In the genomic region with DNA sequence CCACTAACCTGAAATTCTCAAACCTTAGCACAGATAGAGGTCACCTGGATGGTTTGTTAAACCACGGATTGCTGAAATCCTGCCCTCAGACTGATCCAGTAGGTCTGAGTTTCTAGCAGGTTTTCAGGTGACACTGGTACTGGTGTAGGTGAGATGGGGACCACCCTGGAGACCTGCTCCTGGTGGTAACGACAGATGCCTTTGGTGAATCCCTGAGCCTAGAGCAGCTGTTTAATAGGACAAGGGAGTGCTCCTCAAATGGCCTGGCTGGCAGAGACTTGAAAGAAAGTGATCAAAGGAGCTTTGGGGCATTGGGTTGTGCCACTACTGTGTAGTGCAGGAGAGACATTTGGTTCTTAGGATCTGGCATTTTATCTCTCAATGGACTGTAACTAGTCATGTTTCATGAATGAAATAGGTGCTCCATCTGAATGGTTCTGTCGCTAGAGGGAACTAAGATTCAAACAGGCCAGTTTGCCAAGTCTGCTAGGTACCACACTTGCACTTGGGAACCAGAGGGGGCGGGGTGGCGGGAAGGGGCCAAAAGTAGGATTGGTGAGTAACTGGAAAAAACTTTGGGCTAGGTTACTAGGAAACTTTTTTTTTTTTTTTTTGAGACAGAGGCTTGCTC, we compare ENCODE assay signal across 9 cellular contexts. TPM values are rescaled to one million over a fixed set of nuclear protein-coding genes. Genes with fewer than 3 reads are reported as not detected.
A peak's percentile ranks its signal among the peaks of the same experiment; 100 is the strongest.
DNase-seq lines count a peak whose midpoint lies in the region; ATAC-seq, FAIRE-seq and TF ChIP-seq lines count a peak whose summit lies in the region.
"Had no signal": no experiment of that assay in that cellular context is flagged by ENCODE, and none has a peak within 500 bp of the region (broad histone marks: within the 10 kb centered on the region; RNA-seq: fewer than 3 reads in every experiment).

No MANE protein-coding gene starts in this region.

- H3K27me3 ChIP-seq in HL-60 (ENCODE audit: insufficient read depth, poor library complexity, severe bottlenecking), result no peaks in the 10 kb centered on the region
- H3K27me3 ChIP-seq in spleen (replicated peaks in 1 of 7), result no peaks in the 10 kb centered on the region

- ATAC-seq in activated naive CD8-positive, alpha-beta T cell treated with anti-CD3 and anti-CD28 coated beads, Interleukin-2, amount 10 ng/mL, durations not matched to agents 7 days and 5 days (ENCODE audit: low read depth), result no peak
- no peak for ATAC-seq in naive thymus-derived CD8-positive, alpha-beta T cell

- H3K36me3 ChIP-seq in kidney (ENCODE audit: control insufficient read depth in 1 of 2, insufficient read depth in 2 of 2, low read length in 2 of 2) (peaks cover 12 to 30% of the 10 kb centered on the region in 2 donors), spleen (peaks cover 0 to 60% (median 45%) of the 10 kb centered on the region in 6 donors)

- POLR2A ChIA-PET in activated naive CD8-positive, alpha-beta T cell treated with anti-CD3 and anti-CD28 coated beads, Interleukin-2, amount 10 ng/mL, durations not matched to agents 7 days and 5 days (lab: Charles Lee), result interaction anchor here (1.2 kb wide), 1 partner anchor 357 kb away, joined by 3 read pairs; no protein-coding TSS in a partner anchor
- POLR2A ChIA-PET in naive thymus-derived CD8-positive, alpha-beta T cell (lab: Charles Lee), result no interaction called here

- intact Hi-C loops in kidney (cut with DNase I) (no loop called here), spleen (cut with DNase I; ENCODE audit: low total_unique reads) (no loop called here)

- H3K4me3 ChIP-seq in HL-60 (replicated peaks; ENCODE audit: insufficient read depth, low read length) (no peak overlapping the region), kidney (ENCODE audit: low read length in 2 of 2) (no peak overlapping the region), spleen (no peak overlapping the region)

- no peak for FAIRE-seq in kidney (lab: Jason Lieb, UNC)

- 83 to 91% (median 84%) methylated on average over 5 of the region's 5 CpGs for WGBS in spleen, 5 donors

- H3K9me3 Mint-ChIP-seq in activated naive CD8-positive, alpha-beta T cell treated with anti-CD3 and anti-CD28 coated beads, Interleukin-2, amount 10 ng/mL, durations not matched to agents 7 days and 5 days, result no peaks in the 10 kb centered on the region
- no peaks in the 10 kb centered on the region for H3K9me3 Mint-ChIP-seq in naive thymus-derived CD8-positive, alpha-beta T cell

- no peak for TF ChIP-seq POLR2A in spleen (IDR thresholded peaks at IDR 0.05)

- H3K27me3 Mint-ChIP-seq in activated naive CD8-positive, alpha-beta T cell treated with anti-CD3 and anti-CD28 coated beads, Interleukin-2, amount 10 ng/mL, durations not matched to agents 7 days and 5 days, result no peaks in the 10 kb centered on the region
- no peaks in the 10 kb centered on the region for H3K27me3 Mint-ChIP-seq in naive thymus-derived CD8-positive, alpha-beta T cell

- no peaks in the 10 kb centered on the region for H3K9me3 ChIP-seq in kidney (ENCODE audit: control insufficient read depth in 1 of 2, low read length in 2 of 2)
- H3K9me3 ChIP-seq in spleen, result no peaks in the 10 kb centered on the region

- H3K4me3 Mint-ChIP-seq in activated naive CD8-positive, alpha-beta T cell treated with anti-CD3 and anti-CD28 coated beads, Interleukin-2, amount 10 ng/mL, durations not matched to agents 7 days and 5 days, result no peak overlapping the region
- H3K4me3 Mint-ChIP-seq in naive thymus-derived CD8-positive, alpha-beta T cell, result peak overlapping the region in 1 of 10 donors; percentile 33

- H3K27ac ChIP-seq in HL-60 (replicated peaks), result peak overlapping the region; percentile 2
- no peak overlapping the region for H3K27ac ChIP-seq in kidney (ENCODE audit: low read depth in 2 of 2, low read length in 2 of 2)
- peak overlapping the region in 3 of 8 donors; percentile 0 to 79 (median 38) for H3K27ac ChIP-seq in spleen

- peaks cover 23% of the 10 kb centered on the region for H3K4me1 Mint-ChIP-seq in activated naive CD8-positive, alpha-beta T cell treated with anti-CD3 and anti-CD28 coated beads, Interleukin-2, amount 10 ng/mL, durations not matched to agents 7 days and 5 days
- peaks cover 12 to 38% (median 32%) of the 10 kb centered on the region in 4 donors for H3K4me1 Mint-ChIP-seq in naive thymus-derived CD8-positive, alpha-beta T cell

- H3K4me1 ChIP-seq in kidney (ENCODE audit: control insufficient read depth in 1 of 2, insufficient read depth in 1 of 2, low read depth in 1 of 2, low read length in 2 of 2) (peaks cover 9 to 11% of the 10 kb centered on the region in 2 donors), spleen (peaks cover 26 to 82% (median 66%) of the 10 kb centered on the region in 6 donors)

- no peak overlapping the region for H3K9ac ChIP-seq in kidney (ENCODE audit: low read length in 2 of 2)

- DNase-seq in D341Med (ENCODE audit: low spot score) (peak; percentile 30), HL-60 (ENCODE audit: low read depth in 1 of 2, low spot score in 1 of 2) (no peak), ureter (ENCODE audit: low spot score) (no peak), kidney (no peak), NCI-H524 (lab: John Stamatoyannopoulos, UW) (no peak), spleen (no peak)
- DNase-seq in activated naive CD8-positive, alpha-beta T cell treated with anti-CD3 and anti-CD28 coated beads, Interleukin-2, amount 10 ng/mL, durations not matched to agents 7 days and 5 days, result no peak
- DNase-seq in naive thymus-derived CD8-positive, alpha-beta T cell, result no peak
- DNase-seq: occipital lobe had no signal

- peaks cover 23% of the 10 kb centered on the region for H3K36me3 Mint-ChIP-seq in activated naive CD8-positive, alpha-beta T cell treated with anti-CD3 and anti-CD28 coated beads, Interleukin-2, amount 10 ng/mL, durations not matched to agents 7 days and 5 days
- H3K36me3 Mint-ChIP-seq in naive thymus-derived CD8-positive, alpha-beta T cell, result peaks cover 0 to 49% (median 18%) of the 10 kb centered on the region in 3 donors

- H3K27ac Mint-ChIP-seq in activated naive CD8-positive, alpha-beta T cell treated with anti-CD3 and anti-CD28 coated beads, Interleukin-2, amount 10 ng/mL, durations not matched to agents 7 days and 5 days, result peak overlapping the region; percentile 46
- H3K27ac Mint-ChIP-seq in naive thymus-derived CD8-positive, alpha-beta T cell, result peak overlapping the region in 6 of 10 donors; percentile 42 to 83 (median 66)

- TF ChIP-seq CTCF in HL-60 (IDR thresholded peaks at IDR 0.05; ENCODE audit: insufficient read depth, low read length), result no peak
- TF ChIP-seq CTCF in kidney (IDR thresholded peaks at IDR 0.05; ENCODE audit: borderline replicate concordance, extremely low read depth, insufficient read depth), result no peak
- no peak for TF ChIP-seq CTCF in spleen (IDR thresholded peaks at IDR 0.05 in 8 of 11, conservative IDR thresholded peaks at IDR 0.05 in 3 of 11)

RNA-seq across cellular contexts. Expression of a gene that starts 2.9 kb away (rescaled TPM):
- 10 to 100 TPM; 92.7 to 99.2 TPM for total RNA-seq in activated naive CD8-positive, alpha-beta T cell treated with anti-CD3 and anti-CD28 coated beads, Interleukin-2, amount 10 ng/mL, durations not matched to agents 7 days and 5 days
- 10 to 100 TPM; 35.7 to 39.1 TPM for total RNA-seq in naive thymus-derived CD8-positive, alpha-beta T cell
- 10 to 100 TPM; 44.8 to 49.8 (median 47.2) TPM for polyA plus RNA-seq in naive thymus-derived CD8-positive, alpha-beta T cell
- total RNA-seq in ureter (30.5 TPM), kidney (41.4 TPM), spleen (10 to 100 TPM; 45.5 to 63.3 (median 51.9) TPM)
- polyA plus RNA-seq in kidney (ENCODE audit: insufficient read depth, low read depth, low replicate concordance) (58.6 TPM), spleen (10 to 100 TPM; 38.0 to 64.8 (median 40.6) TPM)

RNA-seq across cellular contexts. Expression of a gene that starts 5.4 kb away (rescaled TPM):
- total RNA-seq in activated naive CD8-positive, alpha-beta T cell treated with anti-CD3 and anti-CD28 coated beads, Interleukin-2, amount 10 ng/mL, durations not matched to agents 7 days and 5 days, result 1,000 to 10,000 TPM; 1,039 to 1,066 TPM
- total RNA-seq in naive thymus-derived CD8-positive, alpha-beta T cell, result 1,000 to 10,000 TPM; 1,609 to 1,640 TPM
- 1,000 to 10,000 TPM; 2,416 to 2,846 (median 2,434) TPM for polyA plus RNA-seq in naive thymus-derived CD8-positive, alpha-beta T cell
- total RNA-seq in ureter (1,133 TPM), kidney (759 TPM), spleen (1,000 to 10,000 TPM in 3 of 7 donors, 100 to 1,000 TPM in 4; 702 to 1,170 (median 925) TPM)
- polyA plus RNA-seq in kidney (ENCODE audit: insufficient read depth, low read depth, low replicate concordance) (1,823 TPM), spleen (1,000 to 10,000 TPM; 5,502 to 6,357 (median 5,985) TPM)

RNA-seq across cellular contexts. Expression of a gene that starts 18.5 kb away (rescaled TPM):
- 10 to 100 TPM; 24.4 to 34.0 TPM for total RNA-seq in activated naive CD8-positive, alpha-beta T cell treated with anti-CD3 and anti-CD28 coated beads, Interleukin-2, amount 10 ng/mL, durations not matched to agents 7 days and 5 days
- 10 to 100 TPM; 36.7 to 42.2 TPM for total RNA-seq in naive thymus-derived CD8-positive, alpha-beta T cell
- polyA plus RNA-seq in naive thymus-derived CD8-positive, alpha-beta T cell, result 10 to 100 TPM; 24.7 to 33.9 (median 28.2) TPM
- total RNA-seq in ureter (128 TPM), kidney (133 TPM), spleen (100 to 1,000 TPM in 1 of 7 donors, 10 to 100 TPM in 6; 55.4 to 144 (median 79.0) TPM)
- polyA plus RNA-seq in kidney (ENCODE audit: insufficient read depth, low read depth, low replicate concordance) (119 TPM), spleen (10 to 100 TPM; 20.3 to 64.5 (median 27.0) TPM)

RNA-seq across cellular contexts. Expression of a gene that starts 21.4 kb away (rescaled TPM):
- total RNA-seq in activated naive CD8-positive, alpha-beta T cell treated with anti-CD3 and anti-CD28 coated beads, Interleukin-2, amount 10 ng/mL, durations not matched to agents 7 days and 5 days, result under 1 TPM in 1 of 2 experiments, not detected in 1; 0.14 TPM
- total RNA-seq in naive thymus-derived CD8-positive, alpha-beta T cell, result under 1 TPM in 1 of 2 experiments, not detected in 1; 0.16 TPM
- polyA plus RNA-seq in naive thymus-derived CD8-positive, alpha-beta T cell, result under 1 TPM in 2 of 3 donors, not detected in 1; 0.08 to 0.09 TPM
- total RNA-seq in ureter (3.0 TPM), kidney (0.63 TPM), spleen (under 1 TPM; 0.09 to 0.47 (median 0.32) TPM)
- polyA plus RNA-seq in kidney (ENCODE audit: insufficient read depth, low read depth, low replicate concordance) (2.3 TPM), spleen (under 1 TPM; 0.11 to 0.42 (median 0.17) TPM)

RNA-seq across cellular contexts. Expression of a gene that starts 23.3 kb away (rescaled TPM):
- total RNA-seq in activated naive CD8-positive, alpha-beta T cell treated with anti-CD3 and anti-CD28 coated beads, Interleukin-2, amount 10 ng/mL, durations not matched to agents 7 days and 5 days, result 10 to 100 TPM; 16.5 to 17.8 TPM
- 10 to 100 TPM; 18.6 to 18.8 TPM for total RNA-seq in naive thymus-derived CD8-positive, alpha-beta T cell
- 10 to 100 TPM; 11.8 to 15.9 (median 14.6) TPM for polyA plus RNA-seq in naive thymus-derived CD8-positive, alpha-beta T cell
- total RNA-seq in ureter, result 24.7 TPM
- 19.5 TPM for total RNA-seq in kidney
- polyA plus RNA-seq in kidney (ENCODE audit: insufficient read depth, low read depth, low replicate concordance), result 10.1 TPM
- total RNA-seq in spleen, result 10 to 100 TPM; 17.1 to 27.9 (median 22.4) TPM
- polyA plus RNA-seq in spleen, result 10 to 100 TPM in 1 of 3 donors, 1 to 10 TPM in 2; 6.7 to 10.5 (median 8.2) TPM
